Comparison of ENCODE assay signal across 8 cellular contexts in genomic region chr22:20702546-20703413, GRCh38.
DNase-seq lines count a peak whose midpoint lies in the region; ATAC-seq and TF ChIP-seq lines count a peak whose summit lies in the region.
"Not testable (repeated sequence)": the region's sequence is repeated elsewhere in the genome, so short reads cannot be mapped to it uniquely, and the experiment has no call there.

No MANE protein-coding gene starts in this region.

- not testable (repeated sequence) for H4K20me1 ChIP-seq in OCI-LY3 (ENCODE audit: insufficient read depth, low read length)

- DNase-seq in DMS 273 treated with DMSO at 0.1 percent for 48 hours (lab: John Stamatoyannopoulos, UW) = peak; percentile 45
- DNase-seq in HuH-7.5 (ENCODE audit: low spot score) = peak; percentile 65
- peak; percentile 95 for DNase-seq in activated T-cell treated with anti-CD3 and anti-CD28 coated beads for 24 hours (ENCODE audit: low read depth)
- peak; percentile 93 to 98 for DNase-seq in erythroblast (lab: John Stamatoyannopoulos, UW)
- DNase-seq in stimulated activated CD8-positive, alpha-beta memory T cell treated with anti-CD3 and anti-CD28 coated beads, Interleukin-4, amount 100 ng/mL, for 4 hours (ENCODE audit: low read depth in 2 of 2, low spot score in 1 of 2) = peak; percentile 95 to 97

- H3K36me3 ChIP-seq in OCI-LY3 (replicated peaks; ENCODE audit: low read depth, low read length); mucosa of rectum (ENCODE audit: control insufficient read depth in 2 of 2, insufficient read depth in 2 of 2, low read length in 2 of 2): not testable (repeated sequence)

- TF ChIP-seq POLR2A in erythroblast (IDR thresholded peaks at IDR 0.05; ENCODE audit: low read length) = not testable (repeated sequence)

- not testable (repeated sequence) for H3K27me3 ChIP-seq in OCI-LY3 (ENCODE audit: low read depth, low read length); mucosa of rectum (ENCODE audit: control insufficient read depth in 2 of 2, insufficient read depth in 2 of 2, low read length in 2 of 2)

- not testable (repeated sequence) for TF ChIP-seq CTCF in OCI-LY3 (IDR thresholded peaks at IDR 0.05; ENCODE audit: low read depth, low read length)

- H3K79me2 ChIP-seq in OCI-LY3 (ENCODE audit: low read length) = not testable (repeated sequence)

- peak overlapping the region; percentile 76 for H3K4me3 ChIP-seq in OCI-LY3 (ENCODE audit: low read length)
- peak overlapping the region; percentile 70 to 73 for H3K4me3 ChIP-seq in mucosa of rectum (ENCODE audit: low read length in 2 of 2)

- H3K9ac ChIP-seq in OCI-LY3 (ENCODE audit: low read length) = peak overlapping the region; percentile 55; the same call in 1 of the 2 replicates
- peak overlapping the region; percentile 61 to 63 for H3K9ac ChIP-seq in mucosa of rectum (ENCODE audit: low read depth in 1 of 2, low read length in 2 of 2)

- peak overlapping the region; percentile 84 for H3K4me2 ChIP-seq in OCI-LY3 (ENCODE audit: low read length)

- ATAC-seq in GM21529 (IDR thresholded peaks at IDR 0.05; ENCODE audit: unreplicated experiment) = peak; percentile 73

- not testable (repeated sequence) for H3K4me1 ChIP-seq in OCI-LY3 (ENCODE audit: low read length); mucosa of rectum (ENCODE audit: control insufficient read depth in 2 of 2, insufficient read depth in 2 of 2, low read length in 2 of 2)

- H2AFZ ChIP-seq in OCI-LY3 (ENCODE audit: low read depth, low read length) = not testable (repeated sequence)

- peak overlapping the region; percentile 70 for H3K27ac ChIP-seq in OCI-LY3 (ENCODE audit: low read length)
- H3K27ac ChIP-seq in mucosa of rectum (ENCODE audit: low read depth in 2 of 2, low read length in 2 of 2) = peak overlapping the region; percentile 86 to 89

- not testable (repeated sequence) for H3K9me3 ChIP-seq in OCI-LY3 (ENCODE audit: insufficient read depth, low read length); mucosa of rectum (ENCODE audit: control insufficient read depth in 2 of 2, low read length in 2 of 2)

Comparison
In these comparisons a context has a peak if more than half of its experiments do, and no peak if none do; other contexts are left out.
1. Peak in every context shown above with its lines: DNase-seq, ATAC-seq, H3K4me3 ChIP-seq and H3K27ac ChIP-seq.
2. DNase-seq: peak in every context shown above with its lines; median percentile 96 in stimulated activated CD8-positive, alpha-beta memory T cell treated with anti-CD3 and anti-CD28 coated beads, Interleukin-4, amount 100 ng/mL, for 4 hours; 96 in erythroblast; 95 in activated T-cell treated with anti-CD3 and anti-CD28 coated beads for 24 hours; 65 in HuH-7.5; 45 in DMS 273 treated with DMSO at 0.1 percent for 48 hours.